Comparison of ENCODE assay signal across 2 cellular contexts in the genomic region with DNA sequence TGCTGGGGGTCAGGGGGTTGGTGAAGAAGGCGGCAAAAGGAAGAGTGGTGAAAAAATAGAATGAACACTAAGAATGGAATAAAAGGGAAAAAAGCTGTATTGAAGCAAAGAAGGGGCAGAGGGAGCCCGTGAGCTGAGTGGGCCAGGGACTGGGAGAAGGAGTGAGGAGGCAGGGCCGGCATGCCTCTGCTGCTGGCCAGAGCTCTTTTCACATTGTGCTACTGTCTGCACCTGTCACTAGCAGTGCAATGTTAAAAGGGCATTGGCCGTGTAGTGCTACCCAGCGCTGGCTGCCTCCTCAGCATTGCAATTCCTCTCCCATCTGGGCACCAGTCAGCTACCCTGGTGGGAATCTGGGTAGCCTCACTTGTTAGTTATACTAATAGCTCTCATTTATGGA.
TF ChIP-seq lines count a peak whose summit lies in the region.

No MANE protein-coding gene starts in this region.

TF ChIP-seq in HCT116, 20 proteins besides CTCF, POLR2A, EP300 and RAD21 (continued from another document):
- no peak for TF ChIP-seq POLR2AphosphoS5 (IDR thresholded peaks at IDR 0.05; ENCODE audit: low read depth, low read length)
- TF ChIP-seq TCF7L2 (IDR thresholded peaks at IDR 0.05; ENCODE audit: borderline replicate concordance, extremely low read depth, insufficient read depth, insufficient read length): no peak
- no peak for TF ChIP-seq SIN3A (IDR thresholded peaks at IDR 0.05; ENCODE audit: low read depth)
- no peak for TF ChIP-seq FOSL1 (IDR thresholded peaks at IDR 0.05; ENCODE audit: low read depth)
- no peak for TF ChIP-seq EZH2phosphoT487 (IDR thresholded peaks at IDR 0.05; ENCODE audit: borderline replicate concordance)
- no peak for TF ChIP-seq ZBTB33 (IDR thresholded peaks at IDR 0.05; ENCODE audit: extremely low read depth, insufficient replicate concordance, low read length)
- no peak for TF ChIP-seq SRF (IDR thresholded peaks at IDR 0.05; ENCODE audit: low read depth)
- TF ChIP-seq CEBPB (IDR thresholded peaks at IDR 0.05; ENCODE audit: low read depth): no peak
- TF ChIP-seq JUND (IDR thresholded peaks at IDR 0.05): no peak

TF ChIP-seq in WTC11, 78 proteins besides CTCF, POLR2A, EP300 and RAD21 (continued from another document):
- TF ChIP-seq, protein P1, sequence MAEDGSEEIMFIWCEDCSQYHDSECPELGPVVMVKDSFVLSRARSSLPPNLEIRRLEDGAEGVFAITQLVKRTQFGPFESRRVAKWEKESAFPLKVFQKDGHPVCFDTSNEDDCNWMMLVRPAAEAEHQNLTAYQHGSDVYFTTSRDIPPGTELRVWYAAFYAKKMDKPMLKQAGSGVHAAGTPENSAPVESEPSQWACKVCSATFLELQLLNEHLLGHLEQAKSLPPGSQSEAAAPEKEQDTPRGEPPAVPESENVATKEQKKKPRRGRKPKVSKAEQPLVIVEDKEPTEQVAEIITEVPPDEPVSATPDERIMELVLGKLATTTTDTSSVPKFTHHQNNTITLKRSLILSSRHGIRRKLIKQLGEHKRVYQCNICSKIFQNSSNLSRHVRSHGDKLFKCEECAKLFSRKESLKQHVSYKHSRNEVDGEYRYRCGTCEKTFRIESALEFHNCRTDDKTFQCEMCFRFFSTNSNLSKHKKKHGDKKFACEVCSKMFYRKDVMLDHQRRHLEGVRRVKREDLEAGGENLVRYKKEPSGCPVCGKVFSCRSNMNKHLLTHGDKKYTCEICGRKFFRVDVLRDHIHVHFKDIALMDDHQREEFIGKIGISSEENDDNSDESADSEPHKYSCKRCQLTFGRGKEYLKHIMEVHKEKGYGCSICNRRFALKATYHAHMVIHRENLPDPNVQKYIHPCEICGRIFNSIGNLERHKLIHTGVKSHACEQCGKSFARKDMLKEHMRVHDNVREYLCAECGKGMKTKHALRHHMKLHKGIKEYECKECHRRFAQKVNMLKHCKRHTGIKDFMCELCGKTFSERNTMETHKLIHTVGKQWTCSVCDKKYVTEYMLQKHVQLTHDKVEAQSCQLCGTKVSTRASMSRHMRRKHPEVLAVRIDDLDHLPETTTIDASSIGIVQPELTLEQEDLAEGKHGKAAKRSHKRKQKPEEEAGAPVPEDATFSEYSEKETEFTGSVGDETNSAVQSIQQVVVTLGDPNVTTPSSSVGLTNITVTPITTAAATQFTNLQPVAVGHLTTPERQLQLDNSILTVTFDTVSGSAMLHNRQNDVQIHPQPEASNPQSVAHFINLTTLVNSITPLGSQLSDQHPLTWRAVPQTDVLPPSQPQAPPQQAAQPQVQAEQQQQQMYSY (CRISPR knock-in tag; IDR thresholded peaks at IDR 0.05): no peak
- no peak for TF ChIP-seq ARID4B (CRISPR knock-in tag; IDR thresholded peaks at IDR 0.05; ENCODE audit: borderline replicate concordance)
